In the genomic region with DNA sequence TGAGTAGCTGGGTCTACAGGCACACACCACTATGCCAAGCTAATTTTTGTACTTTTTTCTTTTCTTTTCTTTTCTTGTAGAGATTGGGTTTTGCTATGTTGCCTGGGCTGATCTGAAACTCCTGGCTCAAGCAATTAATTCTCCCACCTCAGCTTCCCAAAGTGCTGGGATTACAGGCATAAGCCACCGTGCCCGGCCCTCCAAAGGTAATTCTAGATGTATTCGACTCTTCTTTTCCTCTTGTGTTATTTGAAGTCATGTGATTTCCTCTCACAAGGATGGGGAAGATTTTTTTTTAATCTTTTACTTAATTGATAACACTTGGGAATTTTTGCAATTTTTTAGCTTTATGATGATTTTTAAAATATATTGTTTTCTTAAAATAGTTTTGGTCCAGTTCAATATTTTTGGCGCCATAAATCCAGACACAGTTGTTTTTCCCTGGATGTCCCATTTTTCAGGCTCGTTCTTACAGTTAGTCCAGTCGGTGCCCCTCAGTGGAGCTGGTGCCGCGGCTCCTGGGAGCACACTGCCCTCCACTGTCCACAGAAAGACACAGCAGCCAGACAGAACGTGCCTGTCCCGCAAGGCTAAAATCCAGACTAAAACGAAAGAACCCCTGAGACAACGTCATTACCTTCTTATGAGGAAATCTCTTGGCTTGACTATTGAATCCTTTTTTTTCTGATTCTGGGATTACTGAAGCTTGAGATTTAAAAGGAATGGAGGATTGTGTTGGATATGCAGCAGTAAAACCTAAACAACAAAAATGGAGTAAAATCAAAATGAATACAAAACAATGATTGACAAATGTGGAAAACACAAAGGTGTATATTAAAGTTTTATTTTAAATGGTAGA, we compare ENCODE assay signal across 1 cellular context.
TF ChIP-seq lines count a peak whose summit lies in the region.

No MANE protein-coding gene starts in this region.

TF ChIP-seq in endothelial cell of umbilical vein, 7 proteins besides CTCF, POLR2A, EP300 and RAD21 (continued from another document):
- TF ChIP-seq EZH2 (IDR thresholded peaks at IDR 0.05; ENCODE audit: borderline replicate concordance, low read depth, low read length, severe bottlenecking), result no peak
- no peak for TF ChIP-seq POLR2AphosphoS5 (IDR thresholded peaks at IDR 0.05; ENCODE audit: insufficient read depth, low read depth, low read length)
- TF ChIP-seq GATA2 (IDR thresholded peaks at IDR 0.05; ENCODE audit: insufficient read depth, insufficient read length, low read depth, low read length), result no peak
- no peak for TF ChIP-seq MYC (IDR thresholded peaks at IDR 0.05; ENCODE audit: low read depth, low read length)
- TF ChIP-seq, protein P1, sequence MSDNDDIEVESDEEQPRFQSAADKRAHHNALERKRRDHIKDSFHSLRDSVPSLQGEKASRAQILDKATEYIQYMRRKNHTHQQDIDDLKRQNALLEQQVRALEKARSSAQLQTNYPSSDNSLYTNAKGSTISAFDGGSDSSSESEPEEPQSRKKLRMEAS (IDR thresholded peaks at IDR 0.05; ENCODE audit: insufficient read depth, insufficient read length), result no peak
- no peak for TF ChIP-seq JUN (IDR thresholded peaks at IDR 0.05; ENCODE audit: borderline replicate concordance, insufficient read depth, insufficient read length, low read depth)
